ENCODE assay signal across 15 cellular contexts in the genomic region with DNA sequence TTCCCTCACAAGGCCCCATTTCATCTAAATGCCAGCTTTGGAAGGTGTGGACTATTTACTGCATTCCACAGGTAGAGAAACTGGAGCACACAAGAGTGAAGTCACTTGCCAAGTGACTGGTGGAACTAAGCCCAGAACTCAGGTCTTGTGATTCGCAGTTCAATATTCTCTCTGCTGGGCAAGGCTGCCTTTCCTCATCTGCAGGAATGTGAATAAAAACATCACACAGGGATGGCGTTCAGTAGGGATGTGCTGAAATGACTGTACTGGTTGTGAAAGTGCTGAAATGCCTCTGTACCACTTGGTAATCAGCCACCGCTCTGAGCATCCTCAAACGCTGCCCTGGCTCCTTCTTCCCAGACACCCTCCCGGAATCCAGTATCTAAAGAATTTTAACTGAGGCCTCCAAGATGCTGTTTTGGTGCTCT.
A peak's percentile ranks its signal among the peaks of the same experiment; 100 is the strongest.
DNase-seq lines count a peak whose midpoint lies in the region; ATAC-seq and TF ChIP-seq lines count a peak whose summit lies in the region.
"Had no signal": no experiment of that assay in that cellular context is flagged by ENCODE, and none has a peak within 500 bp of the region (broad histone marks: within the 10 kb centered on the region; RNA-seq: fewer than 3 reads in every experiment).

No MANE protein-coding gene starts in this region.

- ATAC-seq in mucosa of descending colon (peak; percentile 17), GM18867 (IDR thresholded peaks at IDR 0.05; ENCODE audit: unreplicated experiment) (no peak)

- no TSS peak for BruUV-seq in OCI-LY7 (replicated peaks; lab: Mats Ljungman, UMichigan)

- H3K9me2 ChIP-seq in OCI-LY7 (ENCODE audit: insufficient read depth, low read length) = no peaks in the 10 kb centered on the region

- CTCF ChIA-PET in OCI-LY7 (lab: Charles Lee; ENCODE audit: unreplicated experiment) = no interaction called here

- H2AFZ ChIP-seq in OCI-LY7 (ENCODE audit: low read length) = no peak overlapping the region

- no peak overlapping the region for H3K4me3 ChIP-seq in epithelial cell of proximal tubule (ENCODE audit: low read depth, low read length)
- H3K4me3 ChIP-seq in mucosa of descending colon = no peak overlapping the region
- H3K4me3 ChIP-seq in effector memory CD4-positive, alpha-beta T cell (ENCODE audit: insufficient read depth, low read depth, low read length, poor library complexity, severe bottlenecking) = no peak overlapping the region
- H3K4me3 ChIP-seq in BE2C (ENCODE audit: low read depth, low read length) = no peak overlapping the region
- no peak overlapping the region for H3K4me3 ChIP-seq in OCI-LY7 (ENCODE audit: low read depth, low read length, poor library complexity, severe bottlenecking)
- H3K4me3 ChIP-seq: BLaER1 treated with 17β-estradiol and CSF1 and Interleukin-3, amounts not matched to agents 10 nM and 100 nM; skin epidermis; transverse colon had no signal

- H3K27me3 ChIP-seq in effector memory CD4-positive, alpha-beta T cell (replicated peaks; ENCODE audit: control insufficient read depth, insufficient read depth, low read length, poor library complexity, severe bottlenecking) = no peaks in the 10 kb centered on the region
- no peaks in the 10 kb centered on the region for H3K27me3 ChIP-seq in BE2C
- H3K27me3 ChIP-seq: BLaER1 treated with 17β-estradiol and CSF1 and Interleukin-3, amounts not matched to agents 10 nM and 100 nM; transverse colon had no signal

- H3K4me1 ChIP-seq in mucosa of descending colon (ENCODE audit: low read depth) (no peaks in the 10 kb centered on the region), BE2C (no peaks in the 10 kb centered on the region), OCI-LY7 (ENCODE audit: insufficient read depth, low read length, poor library complexity, severe bottlenecking) (no peaks in the 10 kb centered on the region)
- H3K4me1 ChIP-seq in effector memory CD4-positive, alpha-beta T cell (ENCODE audit: control insufficient read depth, insufficient read depth, low read length, poor library complexity, severe bottlenecking) = no peaks in the 10 kb centered on the region

- no peaks in the 10 kb centered on the region for H3K79me2 ChIP-seq in OCI-LY7 (ENCODE audit: insufficient read depth, low read depth, low read length)

- H3K36me3 ChIP-seq in mucosa of descending colon (ENCODE audit: low read depth) (no peaks in the 10 kb centered on the region), BE2C (no peaks in the 10 kb centered on the region), OCI-LY7 (ENCODE audit: insufficient read depth, low read length) (no peaks in the 10 kb centered on the region)
- no peaks in the 10 kb centered on the region for H3K36me3 ChIP-seq in effector memory CD4-positive, alpha-beta T cell (ENCODE audit: control insufficient read depth, insufficient read depth, low read length)
- H3K36me3 ChIP-seq: BLaER1 treated with 17β-estradiol and CSF1 and Interleukin-3, amounts not matched to agents 10 nM and 100 nM; transverse colon had no signal

- H3K4me2 ChIP-seq in OCI-LY7 (ENCODE audit: low read length) = no peak overlapping the region

- DNase-seq in AG09319 (ENCODE audit: extremely low read depth, low read depth) (peak; percentile 31), NCI-H226 (peak; percentile 37), epithelial cell of proximal tubule (ENCODE audit: low read depth) (peak; percentile 51), mucosa of descending colon (no peak), BE2C (no peak), OCI-LY7 (ENCODE audit: low spot score) (no peak)
- no peak for DNase-seq in effector memory CD4-positive, alpha-beta T cell
- DNase-seq: activated CD4-positive, alpha-beta T cell treated with anti-CD3 and anti-CD28 coated beads, Interleukin-2, amount 50 U/mL, for 1 hour; activated naive CD4-positive, alpha-beta T cell treated with anti-CD3 and anti-CD28 coated beads for 36 hours; GF-D8; NCI-H146; transverse colon had no signal

- TF ChIP-seq CTCF in AG09319 (IDR thresholded peaks at IDR 0.05; ENCODE audit: low read depth, low read length) (no peak), epithelial cell of proximal tubule (conservative IDR thresholded peaks at IDR 0.05; ENCODE audit: low read depth, low read length) (no peak), mucosa of descending colon (IDR thresholded peaks at IDR 0.05) (no peak), BE2C (IDR thresholded peaks at IDR 0.05; ENCODE audit: low read depth, low read length) (no peak), OCI-LY7 (conservative IDR thresholded peaks at IDR 0.05; ENCODE audit: low read length) (no peak)

- no peak overlapping the region for H3K27ac ChIP-seq in effector memory CD4-positive, alpha-beta T cell (ENCODE audit: insufficient read depth, low read length, poor library complexity, severe bottlenecking)
- no peak overlapping the region for H3K27ac ChIP-seq in OCI-LY7 (ENCODE audit: low read depth, low read length, poor library complexity, severe bottlenecking)
- H3K27ac ChIP-seq: BLaER1 treated with 17β-estradiol and CSF1 and Interleukin-3, amounts not matched to agents 10 nM and 100 nM; transverse colon had no signal

- intact Hi-C loops in mucosa of descending colon (cut with DNase I, micrococcal nuclease) (no loop called here), OCI-LY7 (cut with micrococcal nuclease; ENCODE audit: unreplicated experiment) (no loop called here)

- H4K20me1 ChIP-seq in OCI-LY7 (ENCODE audit: insufficient read depth, low read length) = no peaks in the 10 kb centered on the region
- H4K20me1 ChIP-seq: BLaER1 treated with 17β-estradiol and CSF1 and Interleukin-3, amounts not matched to agents 10 nM and 100 nM had no signal

- POLR2A ChIA-PET in OCI-LY7 (lab: Charles Lee) = no interaction called here

- H3K9me3 ChIP-seq in mucosa of descending colon (no peaks in the 10 kb centered on the region), BE2C (no peaks in the 10 kb centered on the region), OCI-LY7 (ENCODE audit: low read length) (no peaks in the 10 kb centered on the region)
- no peaks in the 10 kb centered on the region for H3K9me3 ChIP-seq in effector memory CD4-positive, alpha-beta T cell (ENCODE audit: control insufficient read depth, low read length)
- H3K9me3 ChIP-seq: BLaER1 treated with 17β-estradiol and CSF1 and Interleukin-3, amounts not matched to agents 10 nM and 100 nM; transverse colon had no signal

Comparison
In these comparisons a context has a peak if more than half of its experiments do, and no peak if none do; other contexts are left out.
1. DNase-seq: peak in AG09319 (single experiment), NCI-H226 (single experiment) and epithelial cell of proximal tubule (single experiment); none in mucosa of descending colon (0 of 3), effector memory CD4-positive, alpha-beta T cell (0 of 3), BE2C (single experiment) and OCI-LY7 (single experiment).